21 cellular contexts compared by ENCODE assay signal in the genomic region with DNA sequence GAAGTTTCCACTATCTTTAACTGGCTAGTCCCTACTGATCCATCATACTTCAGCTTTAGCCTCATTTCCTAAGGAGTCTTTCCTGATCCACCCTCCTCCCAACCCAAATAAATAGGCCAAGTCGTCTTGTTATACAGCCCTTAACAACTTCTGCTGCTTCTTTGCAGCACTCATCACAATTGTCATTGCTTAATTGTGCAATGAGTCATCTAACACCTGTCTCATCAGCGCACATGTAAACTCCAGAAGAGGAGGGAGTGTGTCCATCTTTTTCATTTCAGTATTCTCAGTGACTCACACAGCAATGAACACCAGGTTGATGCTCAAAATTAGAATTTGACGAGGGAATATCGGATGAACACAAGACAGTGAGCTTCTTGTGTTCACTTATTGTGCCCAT.
"Had no signal": no experiment of that assay in that cellular context is flagged by ENCODE, and none has a peak within 500 bp of the region (broad histone marks: within the 10 kb centered on the region; RNA-seq: fewer than 3 reads in every experiment).

No MANE protein-coding gene starts in this region.

- ATAC-seq: heart left ventricle, left lobe of liver, natural killer cell had no signal

- H3K4me1 ChIP-seq: heart left ventricle, right atrium auricular region, stomach, transverse colon had no signal

- H3K4me3 Mint-ChIP-seq: endodermal cell, natural killer cell, neural crest cell had no signal

- H3K9me3 ChIP-seq: right atrium auricular region, thoracic aorta, transverse colon had no signal

- H3K27me3 ChIP-seq: heart left ventricle, right atrium auricular region, sigmoid colon, stomach, transverse colon had no signal

- DNase-seq: effector CD4-positive, alpha-beta T cell; endodermal cell; heart left ventricle; hippocampal formation; kidney glomerular epithelial cell; natural killer cell; posterior cingulate gyrus; sigmoid colon; stimulated activated CD4-positive, alpha-beta T cell treated with anti-CD3 and anti-CD28 coated beads, Interleukin-12 subunit alpha, Interleukin-12 subunit beta, amount 100 ng/mL, for 4 hours; stimulated activated naive CD4-positive, alpha-beta T cell; stomach; substantia nigra; transverse colon had no signal

- H3K36me3 ChIP-seq: heart left ventricle, right atrium auricular region, sigmoid colon, stomach, thoracic aorta, transverse colon had no signal

- H3K4me3 ChIP-seq: coronary artery, heart left ventricle, right atrium auricular region, sigmoid colon, skin epidermis, stomach, thoracic aorta, transverse colon had no signal

- H3K27ac ChIP-seq: coronary artery, heart left ventricle, right atrium auricular region, sigmoid colon, skin epidermis, stomach, thoracic aorta, transverse colon had no signal

- H3K4me1 Mint-ChIP-seq: endodermal cell, natural killer cell, neural crest cell had no signal

- FAIRE-seq: endothelial cell of umbilical vein, frontal cortex had no signal

- H3K36me3 Mint-ChIP-seq: natural killer cell had no signal

- H3K27ac Mint-ChIP-seq: endodermal cell, natural killer cell had no signal
